In genomic region chr17:57453841-57454240, GRCh38 we compare ENCODE assay signal across 19 cellular contexts.
DNase-seq lines count a peak whose midpoint lies in the region; ATAC-seq and TF ChIP-seq lines count a peak whose summit lies in the region.
"Had no signal": no experiment of that assay in that cellular context is flagged by ENCODE, and none has a peak within 500 bp of the region (broad histone marks: within the 10 kb centered on the region; RNA-seq: fewer than 3 reads in every experiment).

No MANE protein-coding gene starts in this region.

- H3K4me2 ChIP-seq in BLaER1: peak overlapping the region; percentile 84
- H3K4me2 ChIP-seq in DND-41 (ENCODE audit: insufficient read depth, low read length): peak overlapping the region; percentile 57

- H3K27ac ChIP-seq in BLaER1: peak overlapping the region; percentile 99
- H3K27ac ChIP-seq in DND-41 (ENCODE audit: low read length): peak overlapping the region; percentile 97
- H3K27ac ChIP-seq in layer of hippocampus (ENCODE audit: low read depth, low read length): peak overlapping the region; percentile 6

- CTCF ChIA-PET in T-cell (lab: Charles Lee): no interaction called here

- H3K27me3 ChIP-seq in BLaER1: no peaks in the 10 kb centered on the region
- no peaks in the 10 kb centered on the region for H3K27me3 ChIP-seq in DND-41 (ENCODE audit: insufficient read depth, low read length, poor library complexity)
- no peaks in the 10 kb centered on the region for H3K27me3 ChIP-seq in layer of hippocampus (ENCODE audit: control insufficient read depth, insufficient read depth, low read length)
- H3K27me3 ChIP-seq: MG63 had no signal

- no peaks in the 10 kb centered on the region for H3K9me3 Mint-ChIP-seq in T-cell
- H3K9me3 Mint-ChIP-seq in chondrocyte (ENCODE audit: low read depth): no peaks in the 10 kb centered on the region
- H3K9me3 Mint-ChIP-seq: CD14-positive monocyte had no signal

- H3K4me1 Mint-ChIP-seq in T-cell: peaks cover 65 to 74% (median 67%) of the 10 kb centered on the region in 3 donors
- peaks cover 16% of the 10 kb centered on the region for H3K4me1 Mint-ChIP-seq in chondrocyte (ENCODE audit: low read depth)

- POLR2A ChIA-PET in T-cell (lab: Charles Lee): interaction anchor here in 1 of 2 donors (1.2 kb wide), 1 partner anchor 14 kb away, joined by 5 read pairs; no protein-coding TSS in a partner anchor

- no peaks in the 10 kb centered on the region for H4K20me1 ChIP-seq in BLaER1
- H4K20me1 ChIP-seq in DND-41 (ENCODE audit: insufficient read depth, low read length): no peaks in the 10 kb centered on the region

- peaks cover 12% of the 10 kb centered on the region for H3K36me3 Mint-ChIP-seq in T-cell
- H3K36me3 Mint-ChIP-seq in chondrocyte (ENCODE audit: low read depth): no peaks in the 10 kb centered on the region

- ATAC-seq in DND-41 (ENCODE audit: insufficient read depth, low read depth): no peak
- ATAC-seq in T-cell (replicated peaks in 1 of 4): no peak
- ATAC-seq: HCT116, K562 had no signal

- H3K27me3 Mint-ChIP-seq in T-cell (no peaks in the 10 kb centered on the region), chondrocyte (ENCODE audit: low read depth) (no peaks in the 10 kb centered on the region)

- TF ChIP-seq CTCF in DND-41 (IDR thresholded peaks at IDR 0.05; ENCODE audit: borderline replicate concordance, extremely low read depth, low read length, poor library complexity, severe bottlenecking) (no peak), chondrocyte (IDR thresholded peaks at IDR 0.05) (no peak)

- peaks cover 58% of the 10 kb centered on the region for H3K36me3 ChIP-seq in BLaER1
- H3K36me3 ChIP-seq in DND-41 (ENCODE audit: insufficient read depth, low read length): peaks cover 62% of the 10 kb centered on the region
- H3K36me3 ChIP-seq: MG63 had no signal

- no peak overlapping the region for H2AFZ ChIP-seq in DND-41 (ENCODE audit: low read depth, low read length)

- H3K4me1 ChIP-seq in BLaER1 (peaks cover 100% of the 10 kb centered on the region), DND-41 (ENCODE audit: insufficient read depth, low read length) (peaks cover 96% of the 10 kb centered on the region)

- DNase-seq in DND-41 (peak; percentile 76), T-cell (no peak), NCI-H748 (lab: John Stamatoyannopoulos, UW; ENCODE audit: unreplicated experiment) (no peak), chondrocyte (ENCODE audit: low spot score) (no peak)
- DNase-seq in stimulated activated CD4-positive, alpha-beta T cell treated with anti-CD3 and anti-CD28 coated beads, Interleukin-4, amount 100 ng/mL, for 24 hours: no peak
- DNase-seq: Caco-2, MG63, NCI-H1092, NCI-H146, NCI-H2107, NCI-H345, NCI-H526, RPMI8226, SIG-M5 had no signal

- H3K4me3 ChIP-seq in BLaER1 (no peak overlapping the region), DND-41 (ENCODE audit: low read depth in 1 of 2, low read length in 2 of 2) (peak overlapping the region in 1 of 2 experiments; percentile 45; a peak in 1 of 4 replicates)
- H3K4me3 ChIP-seq: K562, MG63 had no signal

- peak overlapping the region in 1 of 3 donors; percentile 81 for H3K4me3 Mint-ChIP-seq in T-cell
- no peak overlapping the region for H3K4me3 Mint-ChIP-seq in chondrocyte (ENCODE audit: unreplicated experiment)
- H3K4me3 Mint-ChIP-seq: CD14-positive monocyte had no signal

- H3K27ac Mint-ChIP-seq in T-cell (peak overlapping the region; percentile 28 to 43), chondrocyte (ENCODE audit: unreplicated experiment) (no peak overlapping the region)

- H3K79me2 ChIP-seq in DND-41 (ENCODE audit: insufficient read depth, low read length): peaks cover 88% of the 10 kb centered on the region

- H3K9ac ChIP-seq in BLaER1 (peak overlapping the region; percentile 70), DND-41 (ENCODE audit: low read depth, low read length) (peak overlapping the region; percentile 68)

- H3K9me3 ChIP-seq in BLaER1 (no peaks in the 10 kb centered on the region), DND-41 (ENCODE audit: insufficient read depth, low read length, severe bottlenecking) (no peaks in the 10 kb centered on the region)
- H3K9me3 ChIP-seq: Caco-2, MG63 had no signal

Comparison
In these comparisons a context has a peak if more than half of its experiments do, and no peak if none do; other contexts are left out.
1. H3K27ac ChIP-seq: peak in every context shown above with its lines; median percentile 99 in BLaER1; 97 in DND-41; 6 in layer of hippocampus.